ENCODE assay signal across 7 cellular contexts in the genomic region with DNA sequence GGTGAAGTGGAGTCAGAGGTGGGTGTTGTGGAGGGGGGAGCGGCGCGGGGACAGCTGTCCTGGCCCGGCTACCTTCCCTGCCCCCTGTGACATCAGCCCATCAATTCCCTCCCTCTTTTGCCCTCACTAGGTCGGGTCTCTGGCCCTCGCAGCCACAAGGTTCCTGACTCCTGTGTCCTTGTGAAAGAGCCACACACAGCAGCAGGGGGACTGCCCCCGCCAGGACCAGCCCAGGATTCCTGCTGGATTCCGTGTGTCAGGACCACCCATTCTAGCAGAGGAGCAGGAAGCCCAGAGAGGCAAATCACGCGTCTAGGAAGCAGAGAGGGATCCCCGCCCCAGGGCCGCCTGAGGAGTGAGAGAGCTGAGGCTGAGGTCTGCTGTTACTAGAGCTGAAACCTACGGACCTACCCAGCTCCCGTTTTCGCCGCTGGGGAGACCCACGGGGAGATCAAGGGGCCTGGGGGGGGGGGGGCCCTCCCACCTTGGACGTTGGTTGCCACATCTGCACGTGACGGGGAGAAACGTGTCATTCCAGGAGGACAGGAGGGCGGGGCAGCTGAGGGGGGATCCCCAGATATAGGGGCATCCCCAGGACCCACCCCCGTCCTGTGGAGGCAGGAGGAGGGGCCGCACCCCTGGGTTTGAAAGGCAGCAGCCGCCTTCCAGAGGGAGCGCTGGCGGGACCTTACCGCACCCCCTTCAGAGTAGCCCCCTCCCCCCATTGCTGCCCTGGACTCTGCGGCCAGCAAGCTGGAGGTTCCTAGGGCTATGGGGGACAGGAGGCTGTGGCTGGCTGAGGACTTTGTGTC. TPM values are rescaled to one million over a fixed set of nuclear protein-coding genes. Genes with fewer than 3 reads are reported as not detected.
DNase-seq lines count a peak whose midpoint lies in the region; ATAC-seq, FAIRE-seq and TF ChIP-seq lines count a peak whose summit lies in the region.

No MANE protein-coding gene starts in this region.

- H3K9me3 ChIP-seq in muscle layer of duodenum (ENCODE audit: control insufficient read depth in 1 of 2, low read length in 2 of 2) (no peaks in the 10 kb centered on the region), thymus (ENCODE audit: control insufficient read depth) (no peaks in the 10 kb centered on the region)

- ATAC-seq in GM21390 (IDR thresholded peaks at IDR 0.05; ENCODE audit: unreplicated experiment), result peak; percentile 21

- no peak overlapping the region for H3K27ac ChIP-seq in muscle layer of duodenum (ENCODE audit: low read length)
- no peak overlapping the region for H3K27ac ChIP-seq in thymus (ENCODE audit: low read depth)

- H3K4me1 ChIP-seq in muscle layer of duodenum (ENCODE audit: control insufficient read depth in 1 of 2, insufficient read depth in 2 of 2, low read length in 2 of 2) (peaks cover 18 to 39% of the 10 kb centered on the region in 2 donors), thymus (ENCODE audit: control insufficient read depth, insufficient read depth, low read length) (peaks cover 13% of the 10 kb centered on the region)

- no peak for TF ChIP-seq POLR2A in NB4 (IDR thresholded peaks at IDR 0.05; ENCODE audit: extremely low read depth, insufficient read length)

- DNase-seq in NB4 (ENCODE audit: low read depth), result peak; percentile 30
- no peak for DNase-seq in bronchial epithelial cell (ENCODE audit: low read depth)
- DNase-seq in Ammon's horn (ENCODE audit: low spot score), result no peak
- no peak for DNase-seq in hepatic stellate cell (ENCODE audit: low spot score)

- H3K36me3 ChIP-seq in bronchial epithelial cell (ENCODE audit: control insufficient read depth, insufficient read depth, low read length) (no peaks in the 10 kb centered on the region), muscle layer of duodenum (ENCODE audit: control insufficient read depth in 1 of 2, insufficient read depth in 2 of 2, low read length in 2 of 2) (no peaks in the 10 kb centered on the region), thymus (ENCODE audit: control insufficient read depth, insufficient read depth) (no peaks in the 10 kb centered on the region)

- no peaks in the 10 kb centered on the region for H3K27me3 ChIP-seq in bronchial epithelial cell (ENCODE audit: control insufficient read depth, insufficient read depth, low read length)
- H3K27me3 ChIP-seq in muscle layer of duodenum (ENCODE audit: low read depth, low read length), result no peaks in the 10 kb centered on the region
- no peaks in the 10 kb centered on the region for H3K27me3 ChIP-seq in thymus (ENCODE audit: control insufficient read depth, insufficient read depth)

- H3K4me3 ChIP-seq in NB4 (ENCODE audit: low read depth, low read length), result peak overlapping the region; percentile 51
- peak overlapping the region; percentile 45 for H3K4me3 ChIP-seq in bronchial epithelial cell (ENCODE audit: low read depth, low read length)
- peak overlapping the region; percentile 50 to 64 for H3K4me3 ChIP-seq in muscle layer of duodenum (ENCODE audit: low read depth in 1 of 2, low read length in 2 of 2)
- peak overlapping the region; percentile 64 for H3K4me3 ChIP-seq in thymus (ENCODE audit: low read length)

- WGBS in thymus, result 45% methylated on average over 29 of the region's 29 CpGs

- no peak for TF ChIP-seq CTCF in NB4 (IDR thresholded peaks at IDR 0.05; ENCODE audit: low read depth, low read length)
- TF ChIP-seq CTCF in bronchial epithelial cell (IDR thresholded peaks at IDR 0.05; ENCODE audit: insufficient read depth, low read length, severe bottlenecking), result no peak

- no peak for FAIRE-seq in bronchial epithelial cell (lab: Jason Lieb, UNC)

RNA-seq across cellular contexts. Expression of a gene that starts 12.5 kb away (rescaled TPM):
- 26.2 and 26.6 TPM in 2 replicates for total RNA-seq in bronchial epithelial cell
- 57.9 TPM for polyA plus RNA-seq in thymus

RNA-seq across cellular contexts. Expression of a gene that starts 47.1 kb away (rescaled TPM):
- total RNA-seq in bronchial epithelial cell, result 18.2 and 34.3 TPM in 2 replicates
- 4.0 TPM for polyA plus RNA-seq in thymus
